In the genomic region with DNA sequence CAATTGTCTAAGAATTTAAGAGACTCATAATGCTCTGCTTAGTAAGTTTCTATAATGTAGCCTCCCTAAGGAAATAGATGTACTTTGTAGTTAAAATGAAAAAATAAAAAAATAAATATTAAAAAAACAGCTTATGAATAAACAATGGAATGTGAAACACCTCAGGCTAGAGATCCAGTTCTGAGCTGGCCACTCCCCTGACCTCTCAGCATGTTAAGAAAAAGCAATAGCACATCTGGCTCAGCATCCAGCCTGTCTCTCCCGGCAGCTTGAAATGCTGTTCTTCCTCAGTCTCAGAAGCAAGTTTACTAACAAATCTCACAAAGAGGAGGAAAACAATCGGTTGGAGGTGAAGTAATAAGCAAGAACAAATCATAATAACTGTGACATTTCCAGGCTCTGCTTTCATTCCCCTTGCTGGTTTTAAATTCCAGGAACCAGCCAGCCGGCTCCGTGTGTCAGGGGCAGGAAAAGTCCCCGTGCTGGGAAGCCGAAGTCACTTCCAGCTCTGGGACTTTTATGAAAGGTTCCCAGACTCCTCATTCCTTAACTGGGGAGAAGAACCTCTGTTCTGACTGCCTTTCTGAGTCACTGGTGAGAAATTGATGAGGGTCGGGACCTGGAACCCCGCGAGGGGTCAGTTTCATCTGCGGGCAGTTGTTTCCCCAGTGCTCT, we compare ENCODE assay signal across 18 cellular contexts.
DNase-seq lines count a peak whose midpoint lies in the region; ATAC-seq and TF ChIP-seq lines count a peak whose summit lies in the region.
"Had no signal": no experiment of that assay in that cellular context is flagged by ENCODE, and none has a peak within 500 bp of the region (broad histone marks: within the 10 kb centered on the region; RNA-seq: fewer than 3 reads in every experiment).

No MANE protein-coding gene starts in this region.

- no peaks in the 10 kb centered on the region for H3K9me3 Mint-ChIP-seq in activated CD4-positive, alpha-beta memory T cell treated with anti-CD3 and anti-CD28 coated beads, Interleukin-2, amount 10 ng/mL, durations not matched to agents 7 days and 5 days
- H3K9me3 Mint-ChIP-seq: activated CD4-positive, alpha-beta T cell treated with anti-CD3 and anti-CD28 coated beads, Interleukin-2, amount 10 ng/mL, durations not matched to agents 7 days and 5 days; activated T-cell treated with anti-CD3 and anti-CD28 coated beads, Interleukin-2, amount 50 U/mL, for 24 hours; natural killer cell treated with Interleukin-12 subunit alpha and Interleukin-12 subunit beta and Interleukin-15 and Interleukin-18, amount 100 ng/mL, for 72 hours had no signal

- in situ Hi-C loops in KBM-7 (cut with MboI; ENCODE audit: low pct_unique_long_range_greater_than_20kb, low sequenced_read_pairs), result no loop called here

- no peaks in the 10 kb centered on the region for H3K36me3 Mint-ChIP-seq in activated CD4-positive, alpha-beta memory T cell treated with anti-CD3 and anti-CD28 coated beads, Interleukin-2, amount 10 ng/mL, durations not matched to agents 7 days and 5 days (ENCODE audit: low read depth)
- H3K36me3 Mint-ChIP-seq: natural killer cell treated with Interleukin-12 subunit alpha and Interleukin-12 subunit beta and Interleukin-15 and Interleukin-18, amount 100 ng/mL, for 72 hours had no signal

- no peaks in the 10 kb centered on the region for H3K79me1 ChIP-seq in mesendoderm (ENCODE audit: low read length)

- no peak overlapping the region for H3K27ac ChIP-seq in mesendoderm (ENCODE audit: low read depth, low read length)
- H3K27ac ChIP-seq in dorsolateral prefrontal cortex, result no peak overlapping the region
- H3K27ac ChIP-seq: coronary artery, esophagus squamous epithelium, right atrium auricular region, thoracic aorta had no signal

- peaks cover 20% of the 10 kb centered on the region for H3K27me3 Mint-ChIP-seq in activated CD4-positive, alpha-beta memory T cell treated with anti-CD3 and anti-CD28 coated beads, Interleukin-2, amount 10 ng/mL, durations not matched to agents 7 days and 5 days

- H3K23ac ChIP-seq in mesendoderm (ENCODE audit: low read length), result no peak overlapping the region

- no peak overlapping the region for H3K4me2 ChIP-seq in mesendoderm (ENCODE audit: low read length)

- POLR2A ChIA-PET in activated CD4-positive, alpha-beta memory T cell treated with anti-CD3 and anti-CD28 coated beads, Interleukin-2, amount 10 ng/mL, durations not matched to agents 7 days and 5 days (lab: Charles Lee), result no interaction called here

- no peak overlapping the region for H2BK5ac ChIP-seq in mesendoderm (ENCODE audit: low read length)

- H4K5ac ChIP-seq in mesendoderm (ENCODE audit: low read length), result no peak overlapping the region

- H2AK5ac ChIP-seq in mesendoderm (ENCODE audit: low read length), result no peak overlapping the region

- H2BK15ac ChIP-seq in mesendoderm (replicated peaks; ENCODE audit: low read depth), result no peak overlapping the region

- H3K36me3 ChIP-seq in MG63 (no peaks in the 10 kb centered on the region), mesendoderm (ENCODE audit: control insufficient read depth, insufficient read depth, low read length) (no peaks in the 10 kb centered on the region)
- H3K36me3 ChIP-seq: esophagus squamous epithelium, right atrium auricular region, thoracic aorta had no signal

- intact Hi-C loops in dorsolateral prefrontal cortex (cut with DNase I), result no loop called here

- H3K56ac ChIP-seq in mesendoderm (ENCODE audit: low read length), result no peak overlapping the region

- DNase-seq in AG09319 (ENCODE audit: extremely low read depth, low read depth) (peak; percentile 18), MG63 (peak; percentile 16), choroid plexus epithelial cell (ENCODE audit: low read depth) (peak; percentile 69), mesendoderm (no peak), KBM-7 (no peak), dorsolateral prefrontal cortex (no peak)
- DNase-seq in activated CD4-positive, alpha-beta memory T cell treated with anti-CD3 and anti-CD28 coated beads, Interleukin-2, amount 10 ng/mL, durations not matched to agents 7 days and 5 days, result no peak
- DNase-seq: activated CD4-positive, alpha-beta T cell treated with anti-CD3 and anti-CD28 coated beads, Interleukin-2, amount 10 ng/mL, durations not matched to agents 7 days and 5 days; activated T-cell treated with anti-CD3 and anti-CD28 coated beads, Interleukin-2, amount 50 U/mL, for 24 hours; esophagus squamous epithelium; hippocampal formation; Right ventricle myocardium superior; T-helper 9 cell had no signal

- no peak overlapping the region for H4K8ac ChIP-seq in mesendoderm (ENCODE audit: low read depth, low read length)

- no peaks in the 10 kb centered on the region for H3K9me3 ChIP-seq in MG63
- H3K9me3 ChIP-seq: esophagus squamous epithelium, right atrium auricular region, thoracic aorta had no signal

- no peaks in the 10 kb centered on the region for H3K27me3 ChIP-seq in MG63
- no peaks in the 10 kb centered on the region for H3K27me3 ChIP-seq in mesendoderm (ENCODE audit: insufficient read depth, low read length, poor library complexity)
- peaks cover 0 to 14% (median 0%) of the 10 kb centered on the region in 45 donors for H3K27me3 ChIP-seq in dorsolateral prefrontal cortex
- H3K27me3 ChIP-seq: right atrium auricular region had no signal

- no peak for ATAC-seq in GM19463 (IDR thresholded peaks at IDR 0.05; ENCODE audit: unreplicated experiment)
- ATAC-seq: natural killer cell treated with Interleukin-12 subunit alpha and Interleukin-12 subunit beta and Interleukin-15 and Interleukin-18, amount 100 ng/mL, for 72 hours had no signal

- CTCF ChIA-PET in activated CD4-positive, alpha-beta memory T cell treated with anti-CD3 and anti-CD28 coated beads, Interleukin-2, amount 10 ng/mL, durations not matched to agents 7 days and 5 days (lab: Charles Lee), result no interaction called here

- peaks cover 6% of the 10 kb centered on the region for H3K4me1 ChIP-seq in mesendoderm (ENCODE audit: control insufficient read depth, low read depth, low read length)
- H3K4me1 ChIP-seq: right atrium auricular region had no signal

- H3K18ac ChIP-seq in mesendoderm (ENCODE audit: low read length), result peak overlapping the region; percentile 77

- H3K79me2 ChIP-seq in mesendoderm (ENCODE audit: control insufficient read depth, insufficient read depth, low read length), result no peaks in the 10 kb centered on the region

- no peak overlapping the region for H3K27ac Mint-ChIP-seq in activated CD4-positive, alpha-beta memory T cell treated with anti-CD3 and anti-CD28 coated beads, Interleukin-2, amount 10 ng/mL, durations not matched to agents 7 days and 5 days
- H3K27ac Mint-ChIP-seq: activated CD4-positive, alpha-beta T cell treated with anti-CD3 and anti-CD28 coated beads, Interleukin-2, amount 10 ng/mL, durations not matched to agents 7 days and 5 days; activated T-cell treated with anti-CD3 and anti-CD28 coated beads, Interleukin-2, amount 50 U/mL, for 24 hours; natural killer cell treated with Interleukin-12 subunit alpha and Interleukin-12 subunit beta and Interleukin-15 and Interleukin-18, amount 100 ng/mL, for 72 hours had no signal

- H3K4me3 ChIP-seq in MG63, result no peak overlapping the region
- no peak overlapping the region for H3K4me3 ChIP-seq in choroid plexus epithelial cell (ENCODE audit: low read depth, low read length)
- H3K4me3 ChIP-seq in mesendoderm (ENCODE audit: low read length), result no peak overlapping the region
- no peak overlapping the region for H3K4me3 ChIP-seq in dorsolateral prefrontal cortex
- H3K4me3 ChIP-seq: coronary artery, esophagus squamous epithelium, right atrium auricular region, thoracic aorta had no signal

- H2BK120ac ChIP-seq in mesendoderm (ENCODE audit: low read depth, low read length), result no peak overlapping the region

- H3K9ac ChIP-seq in mesendoderm (ENCODE audit: low read length), result no peak overlapping the region

- H3K4me3 Mint-ChIP-seq in activated CD4-positive, alpha-beta memory T cell treated with anti-CD3 and anti-CD28 coated beads, Interleukin-2, amount 10 ng/mL, durations not matched to agents 7 days and 5 days, result no peak overlapping the region
- H3K4me3 Mint-ChIP-seq: activated CD4-positive, alpha-beta T cell treated with anti-CD3 and anti-CD28 coated beads, Interleukin-2, amount 10 ng/mL, durations not matched to agents 7 days and 5 days; activated T-cell treated with anti-CD3 and anti-CD28 coated beads, Interleukin-2, amount 50 U/mL, for 24 hours; natural killer cell treated with Interleukin-12 subunit alpha and Interleukin-12 subunit beta and Interleukin-15 and Interleukin-18, amount 100 ng/mL, for 72 hours had no signal

- H3K4ac ChIP-seq in mesendoderm (ENCODE audit: low read depth, low read length), result peak overlapping the region; percentile 50

- H3K4me1 Mint-ChIP-seq in activated CD4-positive, alpha-beta memory T cell treated with anti-CD3 and anti-CD28 coated beads, Interleukin-2, amount 10 ng/mL, durations not matched to agents 7 days and 5 days, result no peaks in the 10 kb centered on the region
- H3K4me1 Mint-ChIP-seq: activated CD4-positive, alpha-beta T cell treated with anti-CD3 and anti-CD28 coated beads, Interleukin-2, amount 10 ng/mL, durations not matched to agents 7 days and 5 days had no signal

- no CpG with 5 or more reads among the region's 10 CpGs for WGBS in mesendoderm (ENCODE audit: extremely low coverage, insufficient coverage, low lambda C conversion rate)

- TF ChIP-seq CTCF in AG09319 (IDR thresholded peaks at IDR 0.05; ENCODE audit: low read depth, low read length) (no peak), choroid plexus epithelial cell (conservative IDR thresholded peaks at IDR 0.05; ENCODE audit: low read depth, low read length) (no peak), dorsolateral prefrontal cortex (IDR thresholded peaks at IDR 0.05 in 54 of 56, conservative IDR thresholded peaks at IDR 0.05 in 2 of 56; ENCODE audit: low read depth in 1 of 56, partially characterized antibody in 56 of 56) (no peak)

Comparison
In these comparisons a context has a peak if more than half of its experiments do, and no peak if none do; other contexts are left out.
1. DNase-seq: peak in AG09319 (single experiment), MG63 (single experiment) and choroid plexus epithelial cell (single experiment); none in mesendoderm (single experiment), activated CD4-positive, alpha-beta memory T cell treated with anti-CD3 and anti-CD28 coated beads, Interleukin-2, amount 10 ng/mL, durations not matched to agents 7 days and 5 days (single experiment), KBM-7 (single experiment) and dorsolateral prefrontal cortex (0 of 10).